In genomic region chr11:26651916-26652315, GRCh38 we compare ENCODE assay signal across 16 cellular contexts.
A peak's percentile ranks its signal among the peaks of the same experiment; 100 is the strongest.
DNase-seq lines count a peak whose midpoint lies in the region; ATAC-seq and TF ChIP-seq lines count a peak whose summit lies in the region.
"Had no signal": no experiment of that assay in that cellular context is flagged by ENCODE, and none has a peak within 500 bp of the region (broad histone marks: within the 10 kb centered on the region; RNA-seq: fewer than 3 reads in every experiment).

No MANE protein-coding gene starts in this region.

- 82% methylated on average over 6 of the region's 6 CpGs for WGBS in right cardiac atrium

- TF ChIP-seq CTCF in dorsolateral prefrontal cortex (IDR thresholded peaks at IDR 0.05 in 54 of 56, conservative IDR thresholded peaks at IDR 0.05 in 2 of 56; ENCODE audit: low read depth in 1 of 56, partially characterized antibody in 56 of 56) = no peak

- H3K9me3 ChIP-seq in right cardiac atrium (ENCODE audit: control insufficient read depth, low read length) = no peaks in the 10 kb centered on the region
- H3K9me3 ChIP-seq: Peyer's patch had no signal

- no peaks in the 10 kb centered on the region for H3K27me3 ChIP-seq in right cardiac atrium (ENCODE audit: control insufficient read depth, insufficient read depth)
- H3K27me3 ChIP-seq in dorsolateral prefrontal cortex = peaks cover 0 to 7% (median 0%) of the 10 kb centered on the region in 45 donors
- H3K27me3 ChIP-seq: Peyer's patch had no signal

- H3K4me1 ChIP-seq in right cardiac atrium (ENCODE audit: control insufficient read depth, insufficient read depth, low read length) = no peaks in the 10 kb centered on the region
- H3K4me1 ChIP-seq: Peyer's patch had no signal

- ATAC-seq in HG02885 (IDR thresholded peaks at IDR 0.05; ENCODE audit: poor library complexity, unreplicated experiment) = peak; percentile 63
- no peak for ATAC-seq in right cardiac atrium
- ATAC-seq: CD8-positive, alpha-beta T cell; HCT116; HepG2; SK-N-SH treated with all-trans-retinoic acid at 6 μM for 48 hours; T-helper 17 cell had no signal

- no peak overlapping the region for H3K4me3 ChIP-seq in right cardiac atrium (ENCODE audit: low read length)
- H3K4me3 ChIP-seq in dorsolateral prefrontal cortex = peak overlapping the region in 2 of 59 donors; percentile 7 to 9
- H3K4me3 ChIP-seq: Peyer's patch had no signal

- intact Hi-C loops in right cardiac atrium (cut with DNase I) = no loop called here
- intact Hi-C loops in dorsolateral prefrontal cortex (cut with DNase I) = no loop called here

- DNase-seq in NOMO-1 treated with DMSO at 0.1 percent for 48 hours (lab: John Stamatoyannopoulos, UW; ENCODE audit: unreplicated experiment) = peak; percentile 9
- no peak for DNase-seq in NOMO-1 treated with dmso at 0.1 percent for 144 hours (lab: John Stamatoyannopoulos, UW; ENCODE audit: unreplicated experiment)
- DNase-seq in NCI-H526 treated with DMSO at 0.1 percent for 48 hours (lab: John Stamatoyannopoulos, UW) = peak; percentile 94
- DNase-seq in D341Med (ENCODE audit: low spot score) = no peak
- DNase-seq in right cardiac atrium = no peak
- DNase-seq in dorsolateral prefrontal cortex = no peak
- DNase-seq: CD8-positive, alpha-beta T cell; EL; NCI-H146; Peyer's patch; Right ventricle myocardium superior; T-helper 17 cell had no signal

- no peak overlapping the region for H3K27ac ChIP-seq in right cardiac atrium (ENCODE audit: low read length)
- no peak overlapping the region for H3K27ac ChIP-seq in dorsolateral prefrontal cortex
- H3K27ac ChIP-seq: Peyer's patch had no signal

Comparison
In these comparisons a context has a peak if more than half of its experiments do, and no peak if none do; other contexts are left out.
1. DNase-seq: peak in NOMO-1 treated with DMSO at 0.1 percent for 48 hours (single experiment) and NCI-H526 treated with DMSO at 0.1 percent for 48 hours (single experiment); none in NOMO-1 treated with dmso at 0.1 percent for 144 hours (single experiment), D341Med (single experiment), right cardiac atrium (0 of 3) and dorsolateral prefrontal cortex (0 of 10).